ENCODE assay signal across 26 cellular contexts in the genomic region with DNA sequence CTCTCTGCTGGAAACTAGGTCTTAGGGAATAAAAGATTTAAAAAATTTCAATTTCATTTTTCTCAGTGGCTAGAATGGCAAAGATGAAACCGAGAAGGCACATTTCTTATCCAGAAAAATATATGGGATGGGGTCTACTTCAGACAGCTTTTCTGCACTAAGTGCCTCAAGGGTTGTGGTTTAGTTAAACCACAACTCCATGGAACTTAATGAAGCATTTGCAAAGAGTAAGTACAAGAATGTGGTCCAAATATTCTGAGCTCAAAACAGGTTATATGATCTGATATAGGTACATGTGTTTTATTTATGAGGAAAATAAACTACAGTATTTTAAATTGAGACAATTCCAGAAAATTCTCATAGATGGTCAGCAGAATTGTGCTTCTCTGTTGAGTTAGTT.
"Had no signal": no experiment of that assay in that cellular context is flagged by ENCODE, and none has a peak within 500 bp of the region (broad histone marks: within the 10 kb centered on the region; RNA-seq: fewer than 3 reads in every experiment).

No MANE protein-coding gene starts in this region.

- ATAC-seq: activated naive CD8-positive, alpha-beta T cell treated with anti-CD3 and anti-CD28 coated beads, Interleukin-2, amount 50 U/mL, for 24 hours; activated T-cell treated with anti-CD3 and anti-CD28 coated beads, Interleukin-2, amount 50 U/mL, for 4 hours; left colon; natural killer cell treated with Interleukin-12 subunit alpha and Interleukin-12 subunit beta and Interleukin-15 and Interleukin-18, amount 100 ng/mL, for 72 hours; stimulated activated naive CD8-positive, alpha-beta T cell treated with anti-CD3 and anti-CD28 coated beads, Interleukin-15, amount 100 ng/mL, for 72 hours had no signal

- FAIRE-seq: bronchial epithelial cell, endothelial cell of umbilical vein, islet of Langerhans had no signal

- H3K4me1 ChIP-seq: right atrium auricular region, suprapubic skin, uterus had no signal

- H3K27ac Mint-ChIP-seq: activated naive CD4-positive, alpha-beta T cell treated with anti-CD3 and anti-CD28 coated beads, Interleukin-2, amount 10 ng/mL, durations not matched to agents 7 days and 5 days; activated naive CD8-positive, alpha-beta T cell treated with anti-CD3 and anti-CD28 coated beads, Interleukin-2, amount 50 U/mL, for 24 hours; dendritic cell treated with granulocyte-macrophage colony-stimulating factor and Interleukin-4, amounts not matched to agents 40 ng/mL and 50 ng/mL, for 4 days; natural killer cell treated with Interleukin-12 subunit alpha and Interleukin-12 subunit beta and Interleukin-15 and Interleukin-18, amount 100 ng/mL, for 72 hours; stimulated activated naive CD8-positive, alpha-beta T cell treated with anti-CD3 and anti-CD28 coated beads, Interleukin-15, amount 100 ng/mL, for 72 hours had no signal

- H3K9me3 ChIP-seq: esophagus squamous epithelium, lower lobe of right lung, right atrium auricular region, suprapubic skin, transverse colon, uterus had no signal

- H3K27ac ChIP-seq: esophagus squamous epithelium, right atrium auricular region, skin epidermis, suprapubic skin, transverse colon, uterus, VCaP had no signal

- H3K27me3 Mint-ChIP-seq: activated naive CD4-positive, alpha-beta T cell treated with anti-CD3 and anti-CD28 coated beads, Interleukin-2, amount 10 ng/mL, durations not matched to agents 7 days and 5 days; activated naive CD8-positive, alpha-beta T cell treated with anti-CD3 and anti-CD28 coated beads, Interleukin-2, amount 50 U/mL, for 24 hours; dendritic cell treated with granulocyte-macrophage colony-stimulating factor and Interleukin-4, amounts not matched to agents 40 ng/mL and 50 ng/mL, for 4 days; natural killer cell treated with Interleukin-12 subunit alpha and Interleukin-12 subunit beta and Interleukin-15 and Interleukin-18, amount 100 ng/mL, for 72 hours; stimulated activated naive CD8-positive, alpha-beta T cell treated with anti-CD3 and anti-CD28 coated beads, Interleukin-15, amount 100 ng/mL, for 72 hours had no signal

- H3K4me1 Mint-ChIP-seq: activated naive CD4-positive, alpha-beta T cell treated with anti-CD3 and anti-CD28 coated beads, Interleukin-2, amount 10 ng/mL, durations not matched to agents 7 days and 5 days had no signal

- H3K27me3 ChIP-seq: esophagus squamous epithelium, right atrium auricular region, suprapubic skin, transverse colon, uterus had no signal

- H3K4me3 Mint-ChIP-seq: activated naive CD4-positive, alpha-beta T cell treated with anti-CD3 and anti-CD28 coated beads, Interleukin-2, amount 10 ng/mL, durations not matched to agents 7 days and 5 days; activated naive CD8-positive, alpha-beta T cell treated with anti-CD3 and anti-CD28 coated beads, Interleukin-2, amount 50 U/mL, for 24 hours; activated T-cell treated with anti-CD3 and anti-CD28 coated beads, Interleukin-2, amount 50 U/mL, for 4 hours; dendritic cell treated with granulocyte-macrophage colony-stimulating factor and Interleukin-4, amounts not matched to agents 40 ng/mL and 50 ng/mL, for 4 days; natural killer cell treated with Interleukin-12 subunit alpha and Interleukin-12 subunit beta and Interleukin-15 and Interleukin-18, amount 100 ng/mL, for 72 hours; stimulated activated naive CD8-positive, alpha-beta T cell treated with anti-CD3 and anti-CD28 coated beads, Interleukin-15, amount 100 ng/mL, for 72 hours had no signal

- H3K9me3 Mint-ChIP-seq: activated naive CD4-positive, alpha-beta T cell treated with anti-CD3 and anti-CD28 coated beads, Interleukin-2, amount 10 ng/mL, durations not matched to agents 7 days and 5 days; activated naive CD8-positive, alpha-beta T cell treated with anti-CD3 and anti-CD28 coated beads, Interleukin-2, amount 50 U/mL, for 24 hours; activated T-cell treated with anti-CD3 and anti-CD28 coated beads, Interleukin-2, amount 50 U/mL, for 4 hours; dendritic cell treated with granulocyte-macrophage colony-stimulating factor and Interleukin-4, amounts not matched to agents 40 ng/mL and 50 ng/mL, for 4 days; natural killer cell treated with Interleukin-12 subunit alpha and Interleukin-12 subunit beta and Interleukin-15 and Interleukin-18, amount 100 ng/mL, for 72 hours; stimulated activated naive CD8-positive, alpha-beta T cell treated with anti-CD3 and anti-CD28 coated beads, Interleukin-15, amount 100 ng/mL, for 72 hours had no signal

- H3K36me3 ChIP-seq: esophagus squamous epithelium, right atrium auricular region, suprapubic skin, transverse colon, uterus had no signal

- DNase-seq: activated CD4-positive, alpha-beta T cell treated with anti-CD3 and anti-CD28 coated beads, Interleukin-2, amount 50 U/mL, for 1 hour; activated CD4-positive, CD25-positive, alpha-beta regulatory T cell treated with anti-CD3 and anti-CD28 coated beads, Interleukin-2, amount 50 U/mL, for 72 hours; activated CD8-positive, alpha-beta memory T cell treated with anti-CD3 and anti-CD28 coated beads, Interleukin-2, amount 50 U/mL, for 4 hours; activated naive CD4-positive, alpha-beta T cell treated with anti-CD3 and anti-CD28 coated beads, Interleukin-2, amount 10 ng/mL, durations not matched to agents 7 days and 5 days; activated naive CD8-positive, alpha-beta T cell treated with anti-CD3 and anti-CD28 coated beads, Interleukin-2, amount 50 U/mL, for 24 hours; activated T-cell treated with anti-CD3 and anti-CD28 coated beads, Interleukin-2, amount 50 U/mL, for 4 hours; anterior cingulate cortex; effector CD8-positive, alpha-beta T cell; esophagus squamous epithelium; left colon; lower lobe of right lung; occipital lobe; posterior cingulate gyrus; stimulated activated naive CD8-positive, alpha-beta T cell treated with anti-CD3 and anti-CD28 coated beads, Interleukin-15, amount 100 ng/mL, for 72 hours; T-helper 2 cell; transverse colon; uterus had no signal

- H3K4me3 ChIP-seq: esophagus squamous epithelium, lower lobe of right lung, right atrium auricular region, skin epidermis, suprapubic skin, transverse colon, uterus had no signal

- H3K36me3 Mint-ChIP-seq: activated naive CD4-positive, alpha-beta T cell treated with anti-CD3 and anti-CD28 coated beads, Interleukin-2, amount 10 ng/mL, durations not matched to agents 7 days and 5 days; natural killer cell treated with Interleukin-12 subunit alpha and Interleukin-12 subunit beta and Interleukin-15 and Interleukin-18, amount 100 ng/mL, for 72 hours had no signal
